In genomic region chr10:129968937-129969527, GRCh38 we compare ENCODE assay signal across 1 cellular context.
TF ChIP-seq lines count a peak whose summit lies in the region.

No MANE protein-coding gene starts in this region.

TF ChIP-seq in GM23338, 12 proteins besides CTCF, POLR2A, EP300 and RAD21 (continued from another document):
- no peak for TF ChIP-seq REST (IDR thresholded peaks at IDR 0.05; ENCODE audit: unreplicated experiment)
